Comparison of ENCODE assay signal across 24 cellular contexts in the genomic region with DNA sequence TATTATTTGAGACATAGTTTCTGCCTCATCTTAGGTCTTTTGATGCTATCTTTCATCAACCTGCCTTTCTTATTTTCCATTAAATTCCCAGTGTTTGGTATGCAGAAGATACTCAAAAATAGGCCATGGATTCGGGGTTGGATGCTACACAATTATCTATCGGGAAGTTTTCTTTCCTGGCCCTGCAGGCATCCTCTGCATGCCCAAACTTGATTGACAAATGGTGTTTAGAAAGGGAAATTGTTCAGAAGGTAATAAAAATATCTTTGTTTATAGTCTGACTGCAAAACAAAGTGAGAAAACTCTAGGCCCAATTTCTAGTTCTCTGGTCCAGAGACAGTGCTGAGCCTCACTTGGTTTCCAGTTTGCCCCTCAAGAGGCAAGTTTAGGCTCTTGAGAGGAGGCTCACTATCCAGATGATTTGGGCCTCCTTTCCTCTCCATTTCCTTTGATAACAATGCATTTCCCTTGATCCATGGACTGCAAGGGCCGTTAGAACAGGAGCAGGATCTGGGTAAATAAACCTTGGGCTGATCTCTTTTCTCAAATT.
"Had no signal": no experiment of that assay in that cellular context is flagged by ENCODE, and none has a peak within 500 bp of the region (broad histone marks: within the 10 kb centered on the region; RNA-seq: fewer than 3 reads in every experiment).

No MANE protein-coding gene starts in this region.

- ATAC-seq: activated naive CD8-positive, alpha-beta T cell treated with anti-CD3 and anti-CD28 coated beads, Interleukin-2, amount 50 U/mL, for 24 hours; gastroesophageal sphincter; heart left ventricle; left ventricle myocardium superior; natural killer cell treated with Interleukin-12 subunit alpha and Interleukin-12 subunit beta and Interleukin-15 and Interleukin-18, amount 100 ng/mL, for 72 hours; stimulated activated naive CD8-positive, alpha-beta T cell treated with anti-CD3 and anti-CD28 coated beads, Interleukin-15, Interleukin-2, amounts not matched to agents 100 U/mL and 50 U/mL, for 24 hours; T-helper 17 cell had no signal

- H3K36me3 ChIP-seq: brain microvascular endothelial cell, colonic mucosa, gastroesophageal sphincter, heart left ventricle, tibial nerve, uterus, WERI-Rb-1 had no signal

- H3K9me3 ChIP-seq: colonic mucosa, gastroesophageal sphincter, heart left ventricle, tibial nerve, uterus had no signal

- DNase-seq: activated CD4-positive, alpha-beta T cell treated with anti-CD3 and anti-CD28 coated beads for 1 hour; activated CD8-positive, alpha-beta memory T cell treated with anti-CD3 and anti-CD28 coated beads for 24 hours; activated CD8-positive, alpha-beta memory T cell treated with anti-CD3 and anti-CD28 coated beads, Interleukin-2, amount 50 U/mL, for 48 hours; activated effector memory CD4-positive, alpha-beta T cell treated with Interleukin-2 at 50 U/mL for 16 hours; activated naive CD4-positive, alpha-beta T cell treated with anti-CD3 and anti-CD28 coated beads, Interleukin-2, amount 10 ng/mL, durations not matched to agents 7 days and 5 days; activated naive CD8-positive, alpha-beta T cell treated with anti-CD3 and anti-CD28 coated beads, Interleukin-2, amount 50 U/mL, for 24 hours; activated T-cell treated with anti-CD3 and anti-CD28 coated beads, Interleukin-2, amount 50 U/mL, for 48 hours; anterior cingulate cortex; brain microvascular endothelial cell; colonic mucosa; heart left ventricle; kidney glomerular epithelial cell; left ventricle myocardium superior; nucleus accumbens; stimulated activated CD4-positive, alpha-beta T cell treated with anti-CD3 and anti-CD28 coated beads, Interleukin-12 subunit alpha, Interleukin-12 subunit beta, amount 100 ng/mL, for 4 hours; stimulated activated CD4-positive, alpha-beta T cell treated with anti-CD3 and anti-CD28 coated beads, Interleukin-1b, Interleukin-23, amount 100 ng/mL, for 48 hours; stimulated activated naive CD8-positive, alpha-beta T cell treated with anti-CD3 and anti-CD28 coated beads, Interleukin-15, Interleukin-2, amounts not matched to agents 100 U/mL and 50 U/mL, for 24 hours; substantia nigra; T-helper 17 cell; uterus; WERI-Rb-1 had no signal

- H3K27me3 ChIP-seq: brain microvascular endothelial cell, colonic mucosa, gastroesophageal sphincter, heart left ventricle, tibial nerve, uterus had no signal

- H3K27ac ChIP-seq: brain microvascular endothelial cell, colonic mucosa, gastroesophageal sphincter, tibial nerve, WERI-Rb-1 had no signal

- H3K4me3 ChIP-seq: colonic mucosa, gastroesophageal sphincter, heart left ventricle, tibial nerve, uterus had no signal
